ENCODE assay signal across 7 cellular contexts in the genomic region with DNA sequence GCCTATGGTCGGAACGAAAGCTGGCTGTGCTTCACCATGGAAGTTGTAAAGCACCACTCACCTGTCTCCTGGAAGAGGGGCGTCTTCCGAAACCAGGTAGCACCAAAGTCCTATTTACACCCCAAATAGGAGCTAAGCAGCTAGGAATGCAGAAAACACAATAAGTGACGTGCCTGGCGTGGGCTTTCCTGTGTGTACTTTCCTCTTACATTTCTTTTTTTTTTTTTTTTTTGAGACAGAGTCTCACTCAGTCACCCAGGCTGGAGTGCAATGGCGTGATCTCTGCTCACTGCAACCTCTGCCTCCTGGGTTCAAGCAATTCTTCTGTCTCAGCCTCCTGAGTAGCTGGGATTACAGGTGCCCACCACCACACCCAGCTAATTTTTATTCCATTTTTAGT. TPM values are rescaled to one million over a fixed set of nuclear protein-coding genes. Genes with fewer than 3 reads are reported as not detected.
"Had no signal": no experiment of that assay in that cellular context is flagged by ENCODE, and none has a peak within 500 bp of the region (broad histone marks: within the 10 kb centered on the region; RNA-seq: fewer than 3 reads in every experiment).

No MANE protein-coding gene starts in this region.

RNA-seq across cellular contexts. Expression of gene APOBEC3D, which starts 28.6 kb away (rescaled TPM):
- total RNA-seq: body of pancreas had no signal

RNA-seq across cellular contexts. Expression of gene APOBEC3H, which starts 47.6 kb away (rescaled TPM):
- total RNA-seq: aorta, body of pancreas, dermis microvascular lymphatic vessel endothelial cell, endothelial cell of umbilical vein, fibroblast of villous mesenchyme, gastroesophageal sphincter, glomerular endothelial cell had no signal
- polyA plus RNA-seq: aorta, endothelial cell of umbilical vein had no signal
